ENCODE assay signal across 3 cellular contexts in genomic region chr2:64785245-64785644, GRCh38.
A peak's percentile ranks its signal among the peaks of the same experiment; 100 is the strongest.
TF ChIP-seq lines count a peak whose summit lies in the region.

No MANE protein-coding gene starts in this region.

TF ChIP-seq in HepG2, 621 proteins besides CTCF, POLR2A, EP300 and RAD21 (continues in another document):
- no peak for TF ChIP-seq GATAD2A (CRISPR knock-in tag; IDR thresholded peaks at IDR 0.05)
- no peak for TF ChIP-seq YEATS4 (CRISPR knock-in tag; IDR thresholded peaks at IDR 0.05; ENCODE audit: borderline replicate concordance)
- TF ChIP-seq ZEB1 (IDR thresholded peaks at IDR 0.05; ENCODE audit: insufficient replicate concordance, low read depth), result no peak
- TF ChIP-seq ZSCAN29 (CRISPR knock-in tag; conservative IDR thresholded peaks at IDR 0.05), result no peak
- TF ChIP-seq FOXO4 (CRISPR knock-in tag; conservative IDR thresholded peaks at IDR 0.05), result 0 out of 2 replicates have a peak, but pooled peaks have one; percentile 84
- no peak for TF ChIP-seq ZNF318 (CRISPR knock-in tag; IDR thresholded peaks at IDR 0.05)

TF ChIP-seq in K562, 482 proteins besides CTCF, POLR2A, EP300 and RAD21:
- no peak for TF ChIP-seq SLC30A9 (CRISPR knock-in tag; IDR thresholded peaks at IDR 0.05)
- no peak for TF ChIP-seq ZKSCAN3 (CRISPR knock-in tag; IDR thresholded peaks at IDR 0.05)
- TF ChIP-seq CBFA2T3 (IDR thresholded peaks at IDR 0.05), result no peak
- peak; percentile 75 for TF ChIP-seq RFX1 (IDR thresholded peaks at IDR 0.05)
- TF ChIP-seq IRF2 (CRISPR knock-in tag; IDR thresholded peaks at IDR 0.05), result no peak
- no peak for TF ChIP-seq KDM5B (IDR thresholded peaks at IDR 0.05; ENCODE audit: insufficient replicate concordance, low read depth, low read length)

TF ChIP-seq in GM12891, 5 proteins besides CTCF, POLR2A, EP300 and RAD21:
- no peak for TF ChIP-seq SPI1 (IDR thresholded peaks at IDR 0.05; ENCODE audit: low read depth, low read length)
